20 cellular contexts compared by ENCODE assay signal in the genomic region with DNA sequence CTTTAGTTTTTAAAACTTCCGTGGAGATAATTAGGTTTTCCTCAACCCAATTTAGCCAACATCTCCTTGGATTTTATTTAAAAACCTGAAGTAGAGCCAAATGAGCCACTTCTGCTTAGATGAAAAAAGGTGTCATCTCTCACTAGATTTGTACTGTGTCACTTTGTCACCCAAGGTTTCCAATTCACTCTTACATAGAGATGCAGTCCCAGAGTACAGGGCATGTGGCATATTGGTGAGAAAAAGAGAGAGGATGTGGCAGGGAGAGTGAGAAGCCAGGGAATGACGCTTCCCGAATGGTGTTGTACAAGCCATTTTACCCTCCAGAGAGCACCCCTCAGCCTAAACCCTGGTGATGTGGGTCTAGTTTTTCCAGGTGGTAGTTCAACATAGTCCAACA. TPM values are rescaled to one million over a fixed set of nuclear protein-coding genes. Genes with fewer than 3 reads are reported as not detected.
DNase-seq lines count a peak whose midpoint lies in the region; ATAC-seq, FAIRE-seq and TF ChIP-seq lines count a peak whose summit lies in the region.
"Had no signal": no experiment of that assay in that cellular context is flagged by ENCODE, and none has a peak within 500 bp of the region (broad histone marks: within the 10 kb centered on the region; RNA-seq: fewer than 3 reads in every experiment).

No MANE protein-coding gene starts in this region.

- peak overlapping the region; percentile 13 for H3K23ac ChIP-seq in trophoblast cell (ENCODE audit: low read length)

- 99% methylated on average over 3 of the region's 3 CpGs for WGBS in esophagus muscularis mucosa
- WGBS in trophoblast cell (ENCODE audit: extremely low coverage, insufficient coverage, insufficient read length): no CpG with 5 or more reads among the region's 3 CpGs

- H4K8ac ChIP-seq in trophoblast cell (ENCODE audit: low read depth, low read length): no peak overlapping the region

- H2BK12ac ChIP-seq in trophoblast cell (ENCODE audit: low read length): no peak overlapping the region

- no peak overlapping the region for H3K14ac ChIP-seq in trophoblast cell (ENCODE audit: low read length)

- no peak overlapping the region for H4K12ac ChIP-seq in trophoblast cell (ENCODE audit: low read depth, low read length)

- H3K18ac ChIP-seq in trophoblast cell (ENCODE audit: low read length): no peak overlapping the region

- H3K79me2 ChIP-seq in GM23338 (replicated peaks; ENCODE audit: insufficient read depth) (no peaks in the 10 kb centered on the region), trophoblast cell (ENCODE audit: control insufficient read depth, insufficient read depth, low read length, poor library complexity) (no peaks in the 10 kb centered on the region)

- H3K9me2 ChIP-seq in GM23338 (ENCODE audit: insufficient read depth): no peaks in the 10 kb centered on the region

- peaks cover 2% of the 10 kb centered on the region; the same call in 1 of the 3 replicates for H3K9me3 Mint-ChIP-seq in GM23338
- H3K9me3 Mint-ChIP-seq: CD8-positive, alpha-beta memory T cell had no signal

- no peak overlapping the region for H3K4ac ChIP-seq in trophoblast cell (ENCODE audit: low read depth, low read length)

- no peak overlapping the region for H3K4me3 Mint-ChIP-seq in GM23338
- H3K4me3 Mint-ChIP-seq: CD8-positive, alpha-beta memory T cell had no signal

- no peaks in the 10 kb centered on the region for H3K36me3 ChIP-seq in GM23338 (ENCODE audit: insufficient read depth)
- no peaks in the 10 kb centered on the region for H3K36me3 ChIP-seq in esophagus muscularis mucosa
- H3K36me3 ChIP-seq in trophoblast cell (ENCODE audit: control insufficient read depth in 1 of 2, insufficient read depth in 2 of 2, low read length in 2 of 2): no peaks in the 10 kb centered on the region
- H3K36me3 ChIP-seq: BLaER1 had no signal

- TF ChIP-seq POLR2A in esophagus muscularis mucosa (IDR thresholded peaks at IDR 0.05; ENCODE audit: low read depth) (no peak), H54 (IDR thresholded peaks at IDR 0.05; ENCODE audit: low read depth, low read length) (no peak)

- no peaks in the 10 kb centered on the region for H4K20me1 ChIP-seq in GM23338 (replicated peaks; ENCODE audit: insufficient read depth)
- H4K20me1 ChIP-seq: BLaER1 had no signal

- DNase-seq in NCI-H82 (lab: John Stamatoyannopoulos, UW) (peak; percentile 82), NCI-H82 treated with DMSO at 0.1 percent for 48 hours (lab: John Stamatoyannopoulos, UW; ENCODE audit: unreplicated experiment) (no peak), GM23338 (ENCODE audit: low spot score) (no peak), esophagus muscularis mucosa (ENCODE audit: extremely low spot score) (peak; percentile 14), trophoblast cell (no peak), NCI-H1436 treated with DMSO at 0.1 percent for 48 hours (lab: John Stamatoyannopoulos, UW) (no peak), H54 (ENCODE audit: insufficient read length, low spot score) (no peak)
- DNase-seq: AML-193; Caco-2; CD8-positive, alpha-beta memory T cell; DND-41; GDM1 had no signal

- H3K4me1 ChIP-seq in GM23338 (ENCODE audit: insufficient read depth) (no peaks in the 10 kb centered on the region), esophagus muscularis mucosa (no peaks in the 10 kb centered on the region), trophoblast cell (ENCODE audit: control insufficient read depth in 1 of 2, insufficient read depth in 2 of 2, low read length in 2 of 2) (no peaks in the 10 kb centered on the region)
- H3K4me1 ChIP-seq: Caco-2 had no signal

- ATAC-seq in GM23338 (no peak), HG03045 (IDR thresholded peaks at IDR 0.05; ENCODE audit: unreplicated experiment) (no peak)
- ATAC-seq: HCT116 had no signal

- no peak overlapping the region for H3K27ac Mint-ChIP-seq in GM23338
- H3K27ac Mint-ChIP-seq: CD8-positive, alpha-beta memory T cell had no signal

- H2AK5ac ChIP-seq in trophoblast cell (ENCODE audit: low read length): no peak overlapping the region

- TF ChIP-seq CTCF in GM23338 (conservative IDR thresholded peaks at IDR 0.05; ENCODE audit: low read depth in 2 of 2) (no peak), esophagus muscularis mucosa (IDR thresholded peaks at IDR 0.05) (no peak)

- no peak for FAIRE-seq in H54 (lab: Jason Lieb, UNC)
- FAIRE-seq: GM12892, GM19239, H1 had no signal

- H3K9me3 ChIP-seq in esophagus muscularis mucosa: no peaks in the 10 kb centered on the region
- H3K9me3 ChIP-seq in trophoblast cell (ENCODE audit: insufficient read depth, low read depth, low read length): peaks cover 2% of the 10 kb centered on the region
- H3K9me3 ChIP-seq: Caco-2 had no signal

- no peak for TF ChIP-seq EP300 in esophagus muscularis mucosa (IDR thresholded peaks at IDR 0.05)

- H3K27me3 Mint-ChIP-seq in GM23338 (ENCODE audit: insufficient read depth, low read depth, poor library complexity): no peaks in the 10 kb centered on the region
- H3K27me3 Mint-ChIP-seq: CD8-positive, alpha-beta memory T cell had no signal

- no peaks in the 10 kb centered on the region for H3F3A ChIP-seq in GM23338 (replicated peaks; ENCODE audit: low read depth)

- H3K4me2 ChIP-seq in GM23338 (no peak overlapping the region), trophoblast cell (ENCODE audit: low read length) (no peak overlapping the region)
- H3K4me2 ChIP-seq: BLaER1 had no signal

- H2AFZ ChIP-seq in GM23338 (0 out of 2 replicates have a peak overlapping the region, but pooled peaks have one; percentile 18), trophoblast cell (ENCODE audit: insufficient read depth, low read length, poor library complexity) (no peak overlapping the region)

- H3K27me3 ChIP-seq in GM23338 (ENCODE audit: insufficient read depth) (no peaks in the 10 kb centered on the region), esophagus muscularis mucosa (no peaks in the 10 kb centered on the region), trophoblast cell (ENCODE audit: insufficient read depth, low read length) (no peaks in the 10 kb centered on the region)
- H3K27me3 ChIP-seq: BLaER1 had no signal

- no peak overlapping the region for H2BK5ac ChIP-seq in trophoblast cell (ENCODE audit: low read depth, low read length, poor library complexity)

- no peak overlapping the region for H3K27ac ChIP-seq in GM23338 (ENCODE audit: low read depth)
- H3K27ac ChIP-seq in esophagus muscularis mucosa (replicated peaks in 1 of 4): no peak overlapping the region
- no peak overlapping the region for H3K27ac ChIP-seq in trophoblast cell (ENCODE audit: low read depth, low read length)
- H3K27ac ChIP-seq: 22Rv1, BLaER1 had no signal

- no peaks in the 10 kb centered on the region for H3K36me3 Mint-ChIP-seq in GM23338 (ENCODE audit: low read depth)

- H4K91ac ChIP-seq in trophoblast cell (ENCODE audit: low read depth, low read length): no peak overlapping the region

- H2BK120ac ChIP-seq in trophoblast cell (ENCODE audit: insufficient read depth, low read length, poor library complexity): no peak overlapping the region

- H3K9ac ChIP-seq in trophoblast cell (ENCODE audit: low read length): no peak overlapping the region
- H3K9ac ChIP-seq: BLaER1 had no signal

- H3K4me1 Mint-ChIP-seq in GM23338: no peaks in the 10 kb centered on the region

- no peaks in the 10 kb centered on the region for H3K79me1 ChIP-seq in trophoblast cell (ENCODE audit: low read length)

- intact Hi-C loops in esophagus muscularis mucosa (cut with DNase I): no loop called here

- H3K4me3 ChIP-seq in GM23338 (no peak overlapping the region), esophagus muscularis mucosa (no peak overlapping the region), trophoblast cell (ENCODE audit: low read depth, low read length) (no peak overlapping the region)
- H3K4me3 ChIP-seq: BLaER1 had no signal

TF ChIP-seq in GM23338, 12 proteins besides CTCF, POLR2A, EP300 and RAD21 (continues in another document):
- TF ChIP-seq EZH2phosphoT487 (IDR thresholded peaks at IDR 0.05; ENCODE audit: unreplicated experiment) (no peak), STAT1 (IDR thresholded peaks at IDR 0.05; ENCODE audit: unreplicated experiment) (no peak), ZNF114 (CRISPR knock-in tag; IDR thresholded peaks at IDR 0.05) (no peak)

RNA-seq across cellular contexts. Expression of gene CTLA4, which starts 44.4 kb away (rescaled TPM):
- not detected in 2 replicates for total RNA-seq in GM23338 (2014; rRNA removed; shearing (Covaris generic))
- not detected in 2 replicates for polyA plus RNA-seq in GM23338 (2016; fragmentation: Nextera tagmentation; extraction: Ambion mirVana)
- under 1 TPM in 1 of 4 donors, not detected in 3; 0.33 TPM for total RNA-seq in esophagus muscularis mucosa
- polyA plus RNA-seq in trophoblast cell (2013): 0.07 TPM in 1 of 2 replicates, not detected in the other
- total RNA-seq: A673, H1 had no signal
- polyA plus RNA-seq: H1 had no signal

Comparison
In these comparisons a context has a peak if more than half of its experiments do, and no peak if none do; other contexts are left out.
1. DNase-seq: peak in NCI-H82 (single experiment) and esophagus muscularis mucosa (single experiment); none in NCI-H82 treated with DMSO at 0.1 percent for 48 hours (single experiment), GM23338 (single experiment), trophoblast cell (0 of 2), NCI-H1436 treated with DMSO at 0.1 percent for 48 hours (single experiment) and H54 (single experiment).